ENCODE assay signal across 11 cellular contexts in the genomic region with DNA sequence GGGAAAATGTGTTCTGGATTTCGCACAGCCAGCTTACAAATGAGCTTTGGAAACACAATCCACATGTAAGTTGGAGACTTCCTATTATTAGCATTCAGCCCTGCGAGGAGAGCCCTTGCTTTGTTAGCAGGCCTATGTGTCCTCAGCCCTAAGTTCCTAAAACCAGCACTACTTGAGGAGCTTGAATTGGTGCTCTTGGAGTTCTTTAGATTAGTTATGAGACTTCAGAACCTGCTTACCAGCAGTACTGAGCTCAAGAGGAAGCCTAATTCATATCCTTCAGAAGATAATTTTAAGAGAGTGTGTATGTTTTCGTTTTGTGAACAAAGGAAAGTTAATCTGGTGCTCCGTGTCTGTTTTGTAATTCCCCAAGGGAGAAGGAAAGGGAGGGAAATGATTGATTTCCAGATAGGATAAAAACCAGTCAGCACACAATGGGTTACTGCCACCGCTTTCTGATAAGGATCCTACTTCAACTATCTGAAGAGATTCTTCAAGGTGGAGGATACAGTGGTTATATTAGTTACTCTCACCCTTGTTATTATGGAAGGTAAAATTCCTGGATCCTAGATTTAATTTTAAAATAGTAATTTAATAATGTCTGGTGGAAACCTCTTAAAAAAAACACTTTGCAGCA. TPM values are rescaled to one million over a fixed set of nuclear protein-coding genes. Genes with fewer than 3 reads are reported as not detected.
A peak's percentile ranks its signal among the peaks of the same experiment; 100 is the strongest.
DNase-seq lines count a peak whose midpoint lies in the region; ATAC-seq lines count a peak whose summit lies in the region.
"Had no signal": no experiment of that assay in that cellular context is flagged by ENCODE, and none has a peak within 500 bp of the region (broad histone marks: within the 10 kb centered on the region; RNA-seq: fewer than 3 reads in every experiment).

No MANE protein-coding gene starts in this region.

- WGBS in aorta, 2 donors, result 35 to 36% methylated on average over 5 of the region's 5 CpGs

- DNase-seq in Right ventricle myocardium superior (no peak), left cardiac atrium (no peak), dermis blood vessel endothelial cell (peak; percentile 47), aorta (no peak), KG1 (lab: John Stamatoyannopoulos, UW) (no peak)
- DNase-seq in naive thymus-derived CD8-positive, alpha-beta T cell, result no peak
- no peak for DNase-seq in activated CD4-positive, CD25-positive, alpha-beta regulatory T cell treated with anti-CD3 and anti-CD28 coated beads, Interleukin-2, amount 50 U/mL, for 72 hours
- DNase-seq: activated effector memory CD4-positive, alpha-beta T cell treated with Interleukin-2 at 50 U/mL for 16 hours; foreskin keratinocyte had no signal

- ATAC-seq in Right ventricle myocardium superior (ENCODE audit: poor library complexity), result peak; percentile 34
- ATAC-seq in left cardiac atrium, result no peak
- ATAC-seq in naive thymus-derived CD8-positive, alpha-beta T cell, result no peak
- no peak for ATAC-seq in aorta (ENCODE audit: low FRiP score)
- ATAC-seq in GM21423 (IDR thresholded peaks at IDR 0.05; ENCODE audit: unreplicated experiment), result no peak

- no peaks in the 10 kb centered on the region for H3K27me3 Mint-ChIP-seq in naive thymus-derived CD8-positive, alpha-beta T cell

- peak overlapping the region; percentile 57 to 94 (median 86) for H3K27ac Mint-ChIP-seq in naive thymus-derived CD8-positive, alpha-beta T cell

- no peaks in the 10 kb centered on the region for H3K9me3 Mint-ChIP-seq in naive thymus-derived CD8-positive, alpha-beta T cell

- H3K9me3 ChIP-seq in aorta (ENCODE audit: control insufficient read depth, low read length), result no peaks in the 10 kb centered on the region

- peak overlapping the region; percentile 33 to 64 for H3K27ac ChIP-seq in aorta (ENCODE audit: low read depth in 1 of 2, low read length in 2 of 2)
- H3K27ac ChIP-seq: C4-2B, foreskin keratinocyte had no signal

- peaks cover 7 to 17% of the 10 kb centered on the region in 2 donors for H3K4me1 ChIP-seq in aorta (ENCODE audit: control insufficient read depth in 1 of 2, insufficient read depth in 2 of 2, low read length in 2 of 2)

- POLR2A ChIA-PET in naive thymus-derived CD8-positive, alpha-beta T cell (lab: Charles Lee), result interaction anchor here (2.2 kb wide), 1 partner anchor 35 kb away, joined by 18 read pairs; a partner anchor contains a TSS

- intact Hi-C loops in Right ventricle myocardium superior (cut with DNase I) (loop anchor here (10.0 kb wide), 3 partner anchors 446 to 1006 kb away; no protein-coding TSS in a partner anchor), left cardiac atrium (cut with DNase I) (loop anchor here (5.0 to 10.0 kb wide), 5 partner anchors 33 to 1006 kb away; a partner anchor contains a TSS), aorta (cut with DNase I) (loop anchor here in 1 of 2 donors (5.0 kb wide), 3 partner anchors 33 to 1003 kb away; a partner anchor contains a TSS)

- no peaks in the 10 kb centered on the region for H3K36me3 Mint-ChIP-seq in naive thymus-derived CD8-positive, alpha-beta T cell

- peak overlapping the region; percentile 20 to 77 (median 60) for H3K4me3 Mint-ChIP-seq in naive thymus-derived CD8-positive, alpha-beta T cell

- H3K36me3 ChIP-seq in aorta (ENCODE audit: control insufficient read depth in 1 of 2, insufficient read depth in 2 of 2, low read length in 1 of 2), result no peaks in the 10 kb centered on the region

- no peaks in the 10 kb centered on the region for H3K27me3 ChIP-seq in aorta (ENCODE audit: control insufficient read depth in 1 of 2, insufficient read depth in 2 of 2, low read length in 1 of 2)
- H3K27me3 ChIP-seq: foreskin keratinocyte had no signal

- H3K4me1 Mint-ChIP-seq in naive thymus-derived CD8-positive, alpha-beta T cell, result peaks cover 37 to 90% (median 85%) of the 10 kb centered on the region in 4 donors

- H3K4me3 ChIP-seq in aorta (ENCODE audit: low read length in 2 of 2), result no peak overlapping the region

RNA-seq across cellular contexts. Expression of a gene that starts 35.2 kb away (rescaled TPM):
- 103 TPM for total RNA-seq in Right ventricle myocardium superior
- total RNA-seq in left cardiac atrium, result 100 to 1,000 TPM in 1 of 2 donors, 10 to 100 TPM in 1; 61.8 to 127 TPM
- total RNA-seq in dermis blood vessel endothelial cell, result 18.4 and 19.5 TPM in 2 replicates
- 10 to 100 TPM; 91.4 to 98.3 TPM for total RNA-seq in naive thymus-derived CD8-positive, alpha-beta T cell
- polyA plus RNA-seq in naive thymus-derived CD8-positive, alpha-beta T cell, result 10 to 100 TPM; 69.1 to 98.1 (median 71.3) TPM
- 100 to 1,000 TPM in 1 of 2 donors, 10 to 100 TPM in 1; 63.4 to 132 TPM for total RNA-seq in aorta
- 10 to 100 TPM; 12.3 to 23.2 TPM for polyA plus RNA-seq in aorta
